In the genomic region with DNA sequence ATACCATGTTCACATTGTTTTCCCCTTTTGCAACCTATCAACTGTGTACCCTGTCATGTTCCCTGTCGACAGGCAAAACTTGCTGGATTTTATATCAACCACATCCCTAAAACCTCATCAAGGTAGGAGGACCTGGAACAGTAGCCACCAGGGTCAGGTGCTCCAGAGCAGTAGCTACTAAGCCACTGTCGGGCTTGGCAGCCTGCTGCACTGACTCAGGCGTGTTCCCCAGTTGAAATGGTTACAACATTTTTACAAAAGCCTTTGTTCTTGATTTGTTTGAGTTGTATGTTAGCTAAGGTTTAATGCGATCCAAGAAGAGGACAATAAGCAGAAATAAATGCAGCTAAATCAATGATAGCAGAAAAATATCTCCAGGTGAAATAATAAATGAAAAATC, we compare ENCODE assay signal across 17 cellular contexts.
"Had no signal": no experiment of that assay in that cellular context is flagged by ENCODE, and none has a peak within 500 bp of the region (broad histone marks: within the 10 kb centered on the region; RNA-seq: fewer than 3 reads in every experiment).

No MANE protein-coding gene starts in this region.

- H3K9ac ChIP-seq: parathyroid adenoma had no signal

- H2AFZ ChIP-seq: parathyroid adenoma had no signal

- H3K4me1 ChIP-seq: parathyroid adenoma, upper lobe of left lung had no signal

- H3K27me3 ChIP-seq: brain microvascular endothelial cell, neutrophil, upper lobe of left lung had no signal

- H3K36me3 ChIP-seq: brain microvascular endothelial cell, neutrophil, upper lobe of left lung had no signal

- ATAC-seq: activated T-cell treated with anti-CD3 and anti-CD28 coated beads, Interleukin-2, amount 50 U/mL, for 72 hours; left ventricle myocardium superior; natural killer cell; stimulated activated naive CD8-positive, alpha-beta T cell treated with anti-CD3 and anti-CD28 coated beads, Interleukin-15, Interleukin-2, amounts not matched to agents 100 U/mL and 50 U/mL, for 24 hours had no signal

- H3K9me3 ChIP-seq: neutrophil, upper lobe of left lung had no signal

- H3K4me3 ChIP-seq: upper lobe of left lung had no signal

- H3K27ac ChIP-seq: brain microvascular endothelial cell, neutrophil, parathyroid adenoma, upper lobe of left lung had no signal

- DNase-seq: activated CD4-positive, alpha-beta T cell treated with anti-CD3 and anti-CD28 coated beads, Interleukin-2, amount 10 ng/mL, durations not matched to agents 24 days and 14 days; activated CD4-positive, CD25-positive, alpha-beta regulatory T cell; activated CD8-positive, alpha-beta memory T cell treated with anti-CD3 and anti-CD28 coated beads, Interleukin-2, amount 50 U/mL, for 48 hours; activated gamma-delta T cell treated with Interleukin-2 at 50 U/mL for 16 hours; activated T-cell treated with anti-CD3 and anti-CD28 coated beads, Interleukin-2, amount 50 U/mL, for 72 hours; brain microvascular endothelial cell; effector memory CD4-positive, alpha-beta T cell; hippocampal formation; kidney glomerular epithelial cell; left ventricle myocardium superior; natural killer cell; retina; small intestine; stimulated activated naive CD8-positive, alpha-beta T cell treated with anti-CD3 and anti-CD28 coated beads, Interleukin-15, Interleukin-2, amounts not matched to agents 100 U/mL and 50 U/mL, for 24 hours; upper lobe of left lung had no signal
